In genomic region chr14:26594148-26594547, GRCh38 we compare ENCODE assay signal across 24 cellular contexts. TPM values are rescaled to one million over a fixed set of nuclear protein-coding genes. Genes with fewer than 3 reads are reported as not detected.
A peak's percentile ranks its signal among the peaks of the same experiment; 100 is the strongest.
DNase-seq lines count a peak whose midpoint lies in the region; ATAC-seq and TF ChIP-seq lines count a peak whose summit lies in the region.
"Had no signal": no experiment of that assay in that cellular context is flagged by ENCODE, and none has a peak within 500 bp of the region (broad histone marks: within the 10 kb centered on the region; RNA-seq: fewer than 3 reads in every experiment).

No MANE protein-coding gene starts in this region.

- H3K27ac Mint-ChIP-seq in GM23338, result no peak overlapping the region
- H3K27ac Mint-ChIP-seq: CD8-positive, alpha-beta memory T cell; mesothelial cell of epicardium; natural killer cell treated with Interleukin-12 subunit alpha and Interleukin-12 subunit beta and Interleukin-15 and Interleukin-18, amount 100 ng/mL, for 72 hours; T-helper 1 cell treated with Interleukin-12 subunit alpha and Interleukin-12 subunit beta and Interleukin-4 antibody, amounts not matched to agents 30 μg/mL and 1 μg/mL, for 36 hours had no signal

- DNase-seq in GM23338 (ENCODE audit: low spot score) (no peak), SHP77 treated with DMSO at 0.1 percent for 48 hours (lab: John Stamatoyannopoulos, UW) (peak; percentile 64), putamen (ENCODE audit: low spot score) (peak; percentile 8), GDM1 (lab: John Stamatoyannopoulos, UW) (no peak), OCI-M2 (lab: John Stamatoyannopoulos, UW; ENCODE audit: unreplicated experiment) (no peak)
- DNase-seq: activated CD4-positive, alpha-beta T cell treated with anti-CD3 and anti-CD28 coated beads, Interleukin-2, amount 50 U/mL, for 4 hours; activated effector memory CD4-positive, alpha-beta T cell treated with anti-CD3 and anti-CD28 coated beads, Interleukin-2, amount 50 U/mL, for 16 hours; CD8-positive, alpha-beta memory T cell; DND-41; HCEC 1CT; Kasumi-1; NCI-H2171 treated with DMSO at 0.1 percent for 48 hours; NK-92 treated with Interleukin-12 subunit alpha and Interleukin-12 subunit beta, amount 100 ng/mL, for 24 hours; small intestine; stimulated activated naive CD4-positive, alpha-beta T cell treated with Interleukin-2 at 50 U/mL for 16 hours; tibial artery; WERI-Rb-1 had no signal

- H3K9me3 ChIP-seq in iPS-18a (ENCODE audit: control insufficient read depth, low read depth, low read length), result no peaks in the 10 kb centered on the region
- H3K9me3 ChIP-seq: prostate gland, tibial artery had no signal

- H3K27ac ChIP-seq in GM23338 (ENCODE audit: low read depth), result no peak overlapping the region
- no peak overlapping the region for H3K27ac ChIP-seq in iPS-18a (ENCODE audit: low read length)
- H3K27ac ChIP-seq: cardiac muscle cell, prostate gland, WERI-Rb-1 had no signal

- no peak overlapping the region for H3K9ac ChIP-seq in iPS-18a (ENCODE audit: low read length)

- H3K4me1 ChIP-seq in GM23338 (ENCODE audit: insufficient read depth) (peaks cover 27% of the 10 kb centered on the region), iPS-18a (ENCODE audit: control insufficient read depth, low read depth, low read length) (peaks cover 10% of the 10 kb centered on the region)
- H3K4me1 ChIP-seq: prostate gland had no signal

- no peaks in the 10 kb centered on the region for H3K9me2 ChIP-seq in GM23338 (ENCODE audit: insufficient read depth)

- H3K27me3 Mint-ChIP-seq in GM23338 (ENCODE audit: insufficient read depth, low read depth, poor library complexity), result peaks cover 7% of the 10 kb centered on the region

- no peaks in the 10 kb centered on the region for H3K36me3 ChIP-seq in GM23338 (ENCODE audit: insufficient read depth)
- H3K36me3 ChIP-seq in iPS-18a (ENCODE audit: control insufficient read depth, low read depth, low read length), result peaks cover 4% of the 10 kb centered on the region
- H3K36me3 ChIP-seq: cardiac muscle cell, prostate gland, tibial artery, WERI-Rb-1 had no signal

- peaks cover 21% of the 10 kb centered on the region for H3K79me2 ChIP-seq in GM23338 (replicated peaks; ENCODE audit: insufficient read depth)

- no peaks in the 10 kb centered on the region for H3F3A ChIP-seq in GM23338 (replicated peaks; ENCODE audit: low read depth)

- H3K4me1 Mint-ChIP-seq in GM23338, result peaks cover 29% of the 10 kb centered on the region
- H3K4me1 Mint-ChIP-seq: CD8-positive, alpha-beta memory T cell had no signal

- H3K4me2 ChIP-seq in GM23338, result peak overlapping the region; percentile 84; the same call in 1 of the 2 replicates

- no peak for TF ChIP-seq CTCF in GM23338 (conservative IDR thresholded peaks at IDR 0.05; ENCODE audit: low read depth in 2 of 2)

- H3K27me3 ChIP-seq in GM23338 (ENCODE audit: insufficient read depth) (no peaks in the 10 kb centered on the region), iPS-18a (ENCODE audit: control insufficient read depth, insufficient read depth, low read length) (peaks cover 2% of the 10 kb centered on the region)
- H3K27me3 ChIP-seq: cardiac muscle cell, tibial artery had no signal

- no peaks in the 10 kb centered on the region for H3K9me3 Mint-ChIP-seq in GM23338
- H3K9me3 Mint-ChIP-seq: mesothelial cell of epicardium; natural killer cell treated with Interleukin-12 subunit alpha and Interleukin-12 subunit beta and Interleukin-15 and Interleukin-18, amount 100 ng/mL, for 72 hours had no signal

- no peak for ATAC-seq in GM23338
- ATAC-seq in GM21619 (IDR thresholded peaks at IDR 0.05; ENCODE audit: unreplicated experiment), result no peak
- ATAC-seq: natural killer cell treated with Interleukin-12 subunit alpha and Interleukin-12 subunit beta and Interleukin-15 and Interleukin-18, amount 100 ng/mL, for 72 hours had no signal

- H2AFZ ChIP-seq in GM23338, result no peak overlapping the region

- no peaks in the 10 kb centered on the region for H3K36me3 Mint-ChIP-seq in GM23338 (ENCODE audit: low read depth)
- H3K36me3 Mint-ChIP-seq: mesothelial cell of epicardium; natural killer cell treated with Interleukin-12 subunit alpha and Interleukin-12 subunit beta and Interleukin-15 and Interleukin-18, amount 100 ng/mL, for 72 hours had no signal

- no peaks in the 10 kb centered on the region for H4K20me1 ChIP-seq in GM23338 (replicated peaks; ENCODE audit: insufficient read depth)

- H3K4me3 Mint-ChIP-seq in GM23338, result no peak overlapping the region
- H3K4me3 Mint-ChIP-seq: CD8-positive, alpha-beta memory T cell; mesothelial cell of epicardium; natural killer cell treated with Interleukin-12 subunit alpha and Interleukin-12 subunit beta and Interleukin-15 and Interleukin-18, amount 100 ng/mL, for 72 hours; T-helper 1 cell treated with Interleukin-12 subunit alpha and Interleukin-12 subunit beta and Interleukin-4 antibody, amounts not matched to agents 30 μg/mL and 1 μg/mL, for 36 hours had no signal

- H3K4me3 ChIP-seq in GM23338, result 0 out of 2 replicates have a peak overlapping the region, but pooled peaks have one; percentile 82
- H3K4me3 ChIP-seq in iPS-18a (ENCODE audit: low read length), result peak overlapping the region; percentile 85
- H3K4me3 ChIP-seq: cardiac muscle cell, prostate gland, tibial artery had no signal

TF ChIP-seq in GM23338, 12 proteins besides CTCF, POLR2A, EP300 and RAD21:
- TF ChIP-seq JUNB (IDR thresholded peaks at IDR 0.05; ENCODE audit: unreplicated experiment), result no peak
TF ChIP-seq in GM23338: peak in this region for 0.

RNA-seq across cellular contexts. Expression of gene NOVA1, which starts 3.7 kb away (rescaled TPM):
- total RNA-seq in GM23338 (2014; rRNA removed; shearing (Covaris generic)), result 8.1 and 10.9 TPM in 2 replicates
- 11.0 and 11.6 TPM in 2 replicates for polyA plus RNA-seq in GM23338 (2016; fragmentation: Nextera tagmentation; extraction: Ambion mirVana)
- total RNA-seq: natural killer cell treated with Interleukin-12 subunit alpha and Interleukin-12 subunit beta and Interleukin-15 and Interleukin-18, amount 100 ng/mL, for 72 hours had no signal
- polyA plus RNA-seq: CD8-positive, alpha-beta memory T cell had no signal

Comparison
In these comparisons a context has a peak if more than half of its experiments do, and no peak if none do; other contexts are left out.
1. DNase-seq: peak in SHP77 treated with DMSO at 0.1 percent for 48 hours (single experiment) and putamen (single experiment); none in GM23338 (single experiment), GDM1 (single experiment) and OCI-M2 (single experiment).